In genomic region chr5:140000332-140000731, GRCh38 we compare ENCODE assay signal across 27 cellular contexts. TPM values are rescaled to one million over a fixed set of nuclear protein-coding genes. Genes with fewer than 3 reads are reported as not detected.
A peak's percentile ranks its signal among the peaks of the same experiment; 100 is the strongest.
DNase-seq lines count a peak whose midpoint lies in the region; ATAC-seq and TF ChIP-seq lines count a peak whose summit lies in the region.
"Had no signal": no experiment of that assay in that cellular context is flagged by ENCODE, and none has a peak within 500 bp of the region (broad histone marks: within the 10 kb centered on the region; RNA-seq: fewer than 3 reads in every experiment).

No MANE protein-coding gene starts in this region.

- no peaks in the 10 kb centered on the region for H3K27me3 ChIP-seq in thyroid gland

- no peaks in the 10 kb centered on the region for H3K36me3 ChIP-seq in thyroid gland
- H3K36me3 ChIP-seq: spleen had no signal

- intact Hi-C loops in head of caudate nucleus (cut with DNase I): no loop called here
- intact Hi-C loops in thyroid gland (cut with DNase I): no loop called here

- peaks cover 3 to 10% of the 10 kb centered on the region in 2 donors for H3K4me1 ChIP-seq in thyroid gland

- no peaks in the 10 kb centered on the region for H3K4me1 Mint-ChIP-seq in activated naive CD8-positive, alpha-beta T cell treated with anti-CD3 and anti-CD28 coated beads, Interleukin-2, amount 50 U/mL, for 24 hours
- H3K4me1 Mint-ChIP-seq: natural killer cell had no signal

- H3K27me3 Mint-ChIP-seq in activated naive CD8-positive, alpha-beta T cell treated with anti-CD3 and anti-CD28 coated beads, Interleukin-2, amount 50 U/mL, for 24 hours: peaks cover 46% of the 10 kb centered on the region

- peak; percentile 31 for DNase-seq in NCI-H1105 treated with DMSO at 0.1 percent for 48 hours (lab: John Stamatoyannopoulos, UW)
- DNase-seq in NCI-H1105 (lab: John Stamatoyannopoulos, UW): no peak
- DNase-seq in head of caudate nucleus: peak; percentile 23 to 87 (median 66)
- peak; percentile 26 for DNase-seq in myocyte (ENCODE audit: low read depth)
- peak; percentile 93 to 94 for DNase-seq in thyroid gland
- no peak for DNase-seq in NCI-H774 (lab: John Stamatoyannopoulos, UW)
- DNase-seq in activated naive CD8-positive, alpha-beta T cell treated with anti-CD3 and anti-CD28 coated beads, Interleukin-2, amount 50 U/mL, for 24 hours: no peak
- DNase-seq: activated gamma-delta T cell treated with Interleukin-2 at 50 U/mL for 16 hours; AML-193; amniotic stem cell; central memory CD4-positive, alpha-beta T cell; COR-L47; foreskin fibroblast; kidney; natural killer cell; NCI-H1417 treated with DMSO at 0.1 percent for 48 hours; NCI-H2171 treated with DMSO at 0.1 percent for 48 hours; SK-N-SH; spleen; stimulated activated CD4-positive, alpha-beta T cell treated with anti-CD3 and anti-CD28 coated beads, Interleukin-4, amount 100 ng/mL, for 24 hours; trophoblast cell had no signal

- H3K27ac ChIP-seq in thyroid gland: no peak overlapping the region
- H3K27ac ChIP-seq: 22Rv1, spleen had no signal

- no peak for TF ChIP-seq CTCF in thyroid gland (IDR thresholded peaks at IDR 0.05)

- H3K27ac Mint-ChIP-seq in activated naive CD8-positive, alpha-beta T cell treated with anti-CD3 and anti-CD28 coated beads, Interleukin-2, amount 50 U/mL, for 24 hours: no peak overlapping the region
- H3K27ac Mint-ChIP-seq: natural killer cell; stimulated activated naive CD8-positive, alpha-beta T cell treated with anti-CD3 and anti-CD28 coated beads, Interleukin-15, Interleukin-2, amounts not matched to agents 100 ng/mL and 50 ng/mL, for 24 hours; T-helper 2 cell treated with Interferon-gamma antibody and Interleukin-4, amounts not matched to agents 5 μg/mL and 100 μg/mL, for 36 hours had no signal

- H3K9me3 Mint-ChIP-seq in activated naive CD8-positive, alpha-beta T cell treated with anti-CD3 and anti-CD28 coated beads, Interleukin-2, amount 50 U/mL, for 24 hours: no peaks in the 10 kb centered on the region
- H3K9me3 Mint-ChIP-seq: natural killer cell; stimulated activated naive CD8-positive, alpha-beta T cell treated with anti-CD3 and anti-CD28 coated beads, Interleukin-15, Interleukin-2, amounts not matched to agents 100 ng/mL and 50 ng/mL, for 24 hours; T-helper 2 cell treated with Interferon-gamma antibody and Interleukin-4, amounts not matched to agents 5 μg/mL and 100 μg/mL, for 36 hours had no signal

- no peak for TF ChIP-seq POLR2A in thyroid gland (IDR thresholded peaks at IDR 0.05)

- ATAC-seq in HG03045 (IDR thresholded peaks at IDR 0.05; ENCODE audit: unreplicated experiment): no peak
- ATAC-seq in activated naive CD8-positive, alpha-beta T cell treated with anti-CD3 and anti-CD28 coated beads, Interleukin-2, amount 50 U/mL, for 24 hours: no peak
- ATAC-seq: HCT116, HepG2, natural killer cell had no signal

- H3K36me3 Mint-ChIP-seq in activated naive CD8-positive, alpha-beta T cell treated with anti-CD3 and anti-CD28 coated beads, Interleukin-2, amount 50 U/mL, for 24 hours (ENCODE audit: low read depth): no peaks in the 10 kb centered on the region
- H3K36me3 Mint-ChIP-seq: natural killer cell had no signal

- no peak overlapping the region for H3K4me3 ChIP-seq in thyroid gland (replicated peaks in 1 of 3)
- H3K4me3 ChIP-seq: spleen had no signal

- no peak overlapping the region for H3K4me3 Mint-ChIP-seq in activated naive CD8-positive, alpha-beta T cell treated with anti-CD3 and anti-CD28 coated beads, Interleukin-2, amount 50 U/mL, for 24 hours
- H3K4me3 Mint-ChIP-seq: natural killer cell; stimulated activated naive CD8-positive, alpha-beta T cell treated with anti-CD3 and anti-CD28 coated beads, Interleukin-15, Interleukin-2, amounts not matched to agents 100 ng/mL and 50 ng/mL, for 24 hours; T-helper 2 cell treated with Interferon-gamma antibody and Interleukin-4, amounts not matched to agents 5 μg/mL and 100 μg/mL, for 36 hours had no signal

- H3K9me3 ChIP-seq in thyroid gland: no peaks in the 10 kb centered on the region
- H3K9me3 ChIP-seq: SK-N-SH, spleen had no signal

- WGBS in thyroid gland, 2 donors: 25 to 43% methylated on average over 10 of the region's 10 CpGs

RNA-seq across cellular contexts. Expression of gene NRG2, which starts 42.8 kb away (rescaled TPM):
- total RNA-seq in myocyte (not detected in 2 replicates), thyroid gland (1 to 10 TPM; 1.1 to 2.9 (median 1.8) TPM)
- polyA plus RNA-seq in myocyte (2012): 0.08 TPM
- total RNA-seq: HepG2 had no signal
- polyA plus RNA-seq: HepG2 had no signal

Comparison
In these comparisons a context has a peak if more than half of its experiments do, and no peak if none do; other contexts are left out.
1. DNase-seq: peak in NCI-H1105 treated with DMSO at 0.1 percent for 48 hours (single experiment), head of caudate nucleus (42 of 42), myocyte (single experiment) and thyroid gland (2 of 2); none in NCI-H1105 (single experiment), NCI-H774 (single experiment) and activated naive CD8-positive, alpha-beta T cell treated with anti-CD3 and anti-CD28 coated beads, Interleukin-2, amount 50 U/mL, for 24 hours (single experiment).